In the genomic region with DNA sequence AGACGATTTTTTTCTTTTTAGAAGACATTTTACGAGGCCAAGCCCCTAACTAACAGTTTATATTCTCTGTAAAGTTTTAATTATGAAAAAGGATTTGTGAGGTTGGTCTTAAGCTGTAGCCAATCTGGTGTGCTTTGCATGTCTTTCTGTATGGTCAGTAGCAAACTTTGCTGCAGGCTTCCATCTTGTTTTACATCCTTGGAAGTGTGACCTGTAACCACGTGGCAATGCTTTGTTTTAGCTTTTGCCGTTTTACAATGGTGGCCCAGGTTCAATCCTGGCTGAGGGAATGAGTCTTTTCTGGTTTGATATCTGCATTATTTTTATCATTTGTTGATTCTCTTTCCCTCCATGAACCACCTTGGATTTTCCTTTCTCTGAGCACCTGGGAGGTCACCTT, we compare ENCODE assay signal across 2 cellular contexts.
TF ChIP-seq lines count a peak whose summit lies in the region.

No MANE protein-coding gene starts in this region.

TF ChIP-seq in WTC11, 78 proteins besides CTCF, POLR2A, EP300 and RAD21:
- TF ChIP-seq, protein P1, sequence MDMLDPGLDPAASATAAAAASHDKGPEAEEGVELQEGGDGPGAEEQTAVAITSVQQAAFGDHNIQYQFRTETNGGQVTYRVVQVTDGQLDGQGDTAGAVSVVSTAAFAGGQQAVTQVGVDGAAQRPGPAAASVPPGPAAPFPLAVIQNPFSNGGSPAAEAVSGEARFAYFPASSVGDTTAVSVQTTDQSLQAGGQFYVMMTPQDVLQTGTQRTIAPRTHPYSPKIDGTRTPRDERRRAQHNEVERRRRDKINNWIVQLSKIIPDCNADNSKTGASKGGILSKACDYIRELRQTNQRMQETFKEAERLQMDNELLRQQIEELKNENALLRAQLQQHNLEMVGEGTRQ (CRISPR knock-in tag; IDR thresholded peaks at IDR 0.05), result peak; percentile 31; the same call in 1 of the 2 replicates
- 0 out of 2 replicates have a peak, but pooled peaks have one; percentile 12 for TF ChIP-seq ZNF232 (CRISPR knock-in tag; IDR thresholded peaks at IDR 0.05)

TF ChIP-seq in H1, 55 proteins besides CTCF, POLR2A, EP300 and RAD21:
- TF ChIP-seq, protein P2, sequence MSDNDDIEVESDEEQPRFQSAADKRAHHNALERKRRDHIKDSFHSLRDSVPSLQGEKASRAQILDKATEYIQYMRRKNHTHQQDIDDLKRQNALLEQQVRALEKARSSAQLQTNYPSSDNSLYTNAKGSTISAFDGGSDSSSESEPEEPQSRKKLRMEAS (IDR thresholded peaks at IDR 0.05), result peak; percentile 74; the same call in 1 of the 2 replicates
- TF ChIP-seq YY1 (IDR thresholded peaks at IDR 0.05; ENCODE audit: low read depth, low read length), result 0 out of 2 replicates have a peak, but pooled peaks have one; percentile 40
